Comparison of ENCODE assay signal across 17 cellular contexts in genomic region chr3:70855139-70855538, GRCh38.
"Had no signal": no experiment of that assay in that cellular context is flagged by ENCODE, and none has a peak within 500 bp of the region (broad histone marks: within the 10 kb centered on the region; RNA-seq: fewer than 3 reads in every experiment).

No MANE protein-coding gene starts in this region.

- H3K27me3 Mint-ChIP-seq: type B pancreatic cell had no signal

- H3K9me3 Mint-ChIP-seq: activated naive CD4-positive, alpha-beta T cell treated with anti-CD3 and anti-CD28 coated beads for 36 hours; T-cell; type B pancreatic cell had no signal

- H3K9me3 ChIP-seq: body of pancreas, ovary, sigmoid colon, suprapubic skin had no signal

- H3K27ac ChIP-seq: body of pancreas, ovary, suprapubic skin, VCaP had no signal

- H3K36me3 ChIP-seq: ovary, sigmoid colon, suprapubic skin had no signal

- H3K4me3 ChIP-seq: body of pancreas, ovary, sigmoid colon, suprapubic skin had no signal

- DNase-seq: activated CD4-positive, alpha-beta T cell treated with anti-CD3 and anti-CD28 coated beads for 36 hours; activated CD8-positive, alpha-beta memory T cell treated with anti-CD3 and anti-CD28 coated beads, Interleukin-2, amount 50 U/mL, for 48 hours; activated CD8-positive, alpha-beta T cell treated with anti-CD3 and anti-CD28 coated beads, Interleukin-2, amount 10 ng/mL, durations not matched to agents 7 days and 5 days; activated naive CD4-positive, alpha-beta T cell treated with anti-CD3 and anti-CD28 coated beads for 36 hours; body of pancreas; left colon; nephron progenitor cell; ovary; sigmoid colon; stimulated activated CD4-positive, alpha-beta T cell treated with anti-CD3 and anti-CD28 coated beads, Interleukin-2, amount 100 ng/mL, for 48 hours; stimulated activated naive CD4-positive, alpha-beta T cell treated with Interleukin-2 at 50 U/mL for 16 hours; T-cell; T1000 had no signal

- H3K36me3 Mint-ChIP-seq: T-cell, type B pancreatic cell had no signal

- ATAC-seq: activated CD4-positive, alpha-beta T cell treated with anti-CD3 and anti-CD28 coated beads for 36 hours; activated CD8-positive, alpha-beta T cell treated with anti-CD3 and anti-CD28 coated beads, Interleukin-2, amount 10 ng/mL, durations not matched to agents 7 days and 5 days; body of pancreas; esophagus mucosa; left colon; T-cell had no signal

- H3K27me3 ChIP-seq: body of pancreas, ovary, sigmoid colon, suprapubic skin had no signal

- H3K4me1 ChIP-seq: body of pancreas had no signal

- H3K27ac Mint-ChIP-seq: activated CD4-positive, alpha-beta T cell treated with anti-CD3 and anti-CD28 coated beads for 36 hours; activated CD8-positive, alpha-beta T cell treated with anti-CD3 and anti-CD28 coated beads, Interleukin-2, amount 10 ng/mL, durations not matched to agents 7 days and 5 days; activated naive CD4-positive, alpha-beta T cell treated with anti-CD3 and anti-CD28 coated beads for 36 hours; T-cell; type B pancreatic cell had no signal

- H3K4me3 Mint-ChIP-seq: activated CD4-positive, alpha-beta T cell treated with anti-CD3 and anti-CD28 coated beads for 36 hours; activated CD8-positive, alpha-beta T cell treated with anti-CD3 and anti-CD28 coated beads, Interleukin-2, amount 10 ng/mL, durations not matched to agents 7 days and 5 days; activated naive CD4-positive, alpha-beta T cell treated with anti-CD3 and anti-CD28 coated beads for 36 hours; nephron progenitor cell; T-cell; type B pancreatic cell had no signal
